8 cellular contexts compared by ENCODE assay signal in genomic region chr11:65545853-65546216, GRCh38.
DNase-seq lines count a peak whose midpoint lies in the region; TF ChIP-seq lines count a peak whose summit lies in the region.

No MANE protein-coding gene starts in this region.

- no peaks in the 10 kb centered on the region for H4K20me1 ChIP-seq in MM.1S (ENCODE audit: insufficient read depth, low read length)

- no peaks in the 10 kb centered on the region for H3K9me3 Mint-ChIP-seq in nephron progenitor cell

- peaks cover 3% of the 10 kb centered on the region; the same call in 1 of the 2 replicates for H3K79me2 ChIP-seq in MM.1S (ENCODE audit: low read length)

- H3K36me3 ChIP-seq in MM.1S (replicated peaks; ENCODE audit: insufficient read depth, low read length), result no peaks in the 10 kb centered on the region

- H3F3A ChIP-seq in MM.1S (ENCODE audit: insufficient read depth, low read length), result peaks cover 22% of the 10 kb centered on the region

- H3K9ac ChIP-seq in MM.1S (ENCODE audit: low read length), result peak overlapping the region; percentile 59

- peak overlapping the region; percentile 79 for H3K4me2 ChIP-seq in MM.1S (ENCODE audit: low read depth, low read length)

- H3K4me3 ChIP-seq in MM.1S (ENCODE audit: low read length), result peak overlapping the region; percentile 59

- H3K27ac ChIP-seq in MM.1S (ENCODE audit: low read length), result peak overlapping the region; percentile 74; the same call in 1 of the 2 replicates

- peaks cover 83% of the 10 kb centered on the region for H3K27me3 Mint-ChIP-seq in nephron progenitor cell (ENCODE audit: low read depth, poor library complexity)

- no peak overlapping the region for H3K27ac Mint-ChIP-seq in nephron progenitor cell

- peaks cover 10% of the 10 kb centered on the region for H3K36me3 Mint-ChIP-seq in nephron progenitor cell (ENCODE audit: low read depth)

- H3K4me1 ChIP-seq in MM.1S (ENCODE audit: low read length), result peaks cover 25% of the 10 kb centered on the region

- H3K27me3 ChIP-seq in MM.1S (replicated peaks; ENCODE audit: insufficient read depth, low read length), result no peaks in the 10 kb centered on the region

- TF ChIP-seq CTCF in MM.1S (IDR thresholded peaks at IDR 0.05; ENCODE audit: low read length) (no peak), nephron progenitor cell (IDR thresholded peaks at IDR 0.05) (no peak)

- H3K9me2 ChIP-seq in MM.1S (replicated peaks; ENCODE audit: insufficient read depth, low read length), result no peaks in the 10 kb centered on the region

- peak; percentile 35 for DNase-seq in COLO668 (lab: John Stamatoyannopoulos, UW; ENCODE audit: unreplicated experiment)
- DNase-seq in MM.1S, result no peak
- DNase-seq in effector CD4-positive, alpha-beta T cell, result peak; percentile 5
- no peak for DNase-seq in nephron progenitor cell
- no peak for DNase-seq in inferior parietal cortex (ENCODE audit: extremely low spot score)
- DNase-seq in NCI-H524 treated with DMSO at 0.1 percent for 48 hours (lab: John Stamatoyannopoulos, UW), result no peak
- DNase-seq in globus pallidus (ENCODE audit: low spot score), result no peak
- DNase-seq in SW480 (ENCODE audit: low spot score), result no peak

- H3K4me1 Mint-ChIP-seq in nephron progenitor cell, result peaks cover 66% of the 10 kb centered on the region

- H2AFZ ChIP-seq in MM.1S (ENCODE audit: low read length), result peak overlapping the region; percentile 88

- no peaks in the 10 kb centered on the region for H3K9me3 ChIP-seq in MM.1S (replicated peaks; ENCODE audit: insufficient read depth, low read length)

- H3K4me3 Mint-ChIP-seq in nephron progenitor cell, result peak overlapping the region; percentile 46

Comparison
In these comparisons a context has a peak if more than half of its experiments do, and no peak if none do; other contexts are left out.
1. DNase-seq: peak in COLO668 (single experiment) and effector CD4-positive, alpha-beta T cell (single experiment); none in MM.1S (single experiment), nephron progenitor cell (single experiment), inferior parietal cortex (single experiment), NCI-H524 treated with DMSO at 0.1 percent for 48 hours (single experiment), globus pallidus (single experiment) and SW480 (single experiment).